In the genomic region with DNA sequence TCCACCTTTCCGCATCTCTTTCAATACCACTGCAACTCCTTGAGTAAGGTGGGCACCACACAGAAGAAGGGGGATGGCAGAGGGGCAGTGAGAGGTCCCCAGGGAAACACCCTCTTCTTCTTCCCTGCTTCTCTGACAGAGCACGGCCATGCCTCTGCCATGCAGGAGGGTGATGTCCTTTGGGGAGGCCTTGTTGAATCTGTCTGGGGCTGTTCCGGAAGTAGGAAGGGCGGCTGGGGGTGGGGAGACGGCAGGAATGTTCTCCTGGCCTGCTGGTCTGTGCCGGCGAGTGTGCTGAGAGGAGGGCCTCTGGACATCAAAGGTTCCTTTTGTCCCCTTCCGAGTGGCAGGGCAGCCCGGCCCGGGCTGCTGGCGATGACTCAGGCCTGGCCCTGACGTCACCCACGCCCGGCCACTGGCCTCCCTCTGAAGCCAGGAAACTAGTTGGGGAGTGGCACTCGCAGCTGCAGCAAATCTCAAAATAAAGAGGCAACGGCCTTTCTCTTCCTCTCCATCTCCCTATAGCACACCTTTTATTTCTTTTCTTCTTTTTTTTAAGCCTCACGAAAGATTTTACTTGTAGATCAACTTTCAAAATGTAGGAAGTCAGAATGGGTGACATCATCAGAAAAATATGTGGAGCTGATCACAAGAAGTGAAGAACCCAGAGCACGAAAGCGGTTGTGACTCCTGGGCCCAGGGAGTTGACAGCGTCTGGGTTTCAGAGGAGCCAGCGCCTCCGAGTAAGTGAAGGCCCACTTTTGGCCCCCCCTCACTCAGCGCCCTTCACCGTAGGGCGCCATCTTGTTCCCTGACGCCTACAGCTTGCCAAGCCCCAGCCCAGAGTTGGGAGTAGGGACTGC, we compare ENCODE assay signal across 8 cellular contexts. TPM values are rescaled to one million over a fixed set of nuclear protein-coding genes. Genes with fewer than 3 reads are reported as not detected.
DNase-seq lines count a peak whose midpoint lies in the region; ATAC-seq, FAIRE-seq and TF ChIP-seq lines count a peak whose summit lies in the region.

TSS of gene ZBTB38 (plus strand) at position 443 of the 863 bp plus-strand sequence. CDS start 73,885 bp downstream, outside the sequence.

- H3K27ac ChIP-seq in CD4-positive, CD25-positive, alpha-beta regulatory T cell (ENCODE audit: insufficient read depth, low read length, poor library complexity, severe bottlenecking) = no peak within 1 kb of the TSS
- no peak within 1 kb of the TSS for H3K27ac ChIP-seq in neural progenitor cell

- peaks cover 5% of the 10 kb centered on the region for H3F3A ChIP-seq in neural progenitor cell (ENCODE audit: low read depth)

- intact Hi-C loops in activated T-helper 1 cell treated with anti-CD3 and anti-CD28 coated beads, Interleukin-12 subunit alpha, Interleukin-12 subunit beta, Interleukin-2, Interleukin-4 antibody, amounts not matched to agents 30 ng/mL and 10 ng/mL and 1 ng/mL, durations not matched to agents 14 hours and 24 hours and 36 hours (cut with micrococcal nuclease) = no loop called here

- H3K9ac ChIP-seq in neural progenitor cell = no peak within 1 kb of the TSS

- H3K27me3 Mint-ChIP-seq in CD4-positive, CD25-positive, alpha-beta regulatory T cell = no peaks in the 10 kb centered on the region
- peaks cover 4% of the 10 kb centered on the region for H3K27me3 Mint-ChIP-seq in activated T-helper 1 cell treated with anti-CD3 and anti-CD28 coated beads, Interleukin-12 subunit alpha, Interleukin-12 subunit beta, Interleukin-2, Interleukin-4 antibody, amounts not matched to agents 30 ng/mL and 10 ng/mL and 1 ng/mL, durations not matched to agents 14 hours and 24 hours and 36 hours (ENCODE audit: insufficient read depth)
- no peaks in the 10 kb centered on the region for H3K27me3 Mint-ChIP-seq in neural progenitor cell (ENCODE audit: insufficient read depth, low read depth)

- H4K20me1 ChIP-seq in neural progenitor cell (ENCODE audit: low read depth) = no peaks in the 10 kb centered on the region

- no peaks in the 10 kb centered on the region for H3K9me3 ChIP-seq in CD4-positive, CD25-positive, alpha-beta regulatory T cell (ENCODE audit: control insufficient read depth in 2 of 2, low read length in 2 of 2)
- no peaks in the 10 kb centered on the region for H3K9me3 ChIP-seq in neural progenitor cell (ENCODE audit: low read depth)

- TF ChIP-seq CTCF in neural progenitor cell (IDR thresholded peaks at IDR 0.05) = no peak

- H3K79me2 ChIP-seq in neural progenitor cell (ENCODE audit: low read depth) = no peaks in the 10 kb centered on the region

- peak within 1 kb of the TSS; percentile 77 for H2AFZ ChIP-seq in neural progenitor cell (replicated peaks)

- no peak within 1 kb of the TSS for H3K4me3 Mint-ChIP-seq in CD4-positive, CD25-positive, alpha-beta regulatory T cell
- H3K4me3 Mint-ChIP-seq in activated T-helper 1 cell treated with anti-CD3 and anti-CD28 coated beads, Interleukin-12 subunit alpha, Interleukin-12 subunit beta, Interleukin-2, Interleukin-4 antibody, amounts not matched to agents 30 ng/mL and 10 ng/mL and 1 ng/mL, durations not matched to agents 14 hours and 24 hours and 36 hours = no peak within 1 kb of the TSS
- peak within 1 kb of the TSS; percentile 71 for H3K4me3 Mint-ChIP-seq in neural progenitor cell

- no peak for ATAC-seq in CD4-positive, CD25-positive, alpha-beta regulatory T cell (ENCODE audit: low read depth in 2 of 2)

- peaks cover 6 to 9% (median 7%) of the 10 kb centered on the region in 4 donors for H3K4me1 Mint-ChIP-seq in CD4-positive, CD25-positive, alpha-beta regulatory T cell
- H3K4me1 Mint-ChIP-seq in activated T-helper 1 cell treated with anti-CD3 and anti-CD28 coated beads, Interleukin-12 subunit alpha, Interleukin-12 subunit beta, Interleukin-2, Interleukin-4 antibody, amounts not matched to agents 30 ng/mL and 10 ng/mL and 1 ng/mL, durations not matched to agents 14 hours and 24 hours and 36 hours (ENCODE audit: low read depth) = peaks cover 21% of the 10 kb centered on the region
- H3K4me1 Mint-ChIP-seq in neural progenitor cell = peaks cover 55% of the 10 kb centered on the region

- H3K36me3 Mint-ChIP-seq in CD4-positive, CD25-positive, alpha-beta regulatory T cell = no peaks in the 10 kb centered on the region
- no peaks in the 10 kb centered on the region for H3K36me3 Mint-ChIP-seq in activated T-helper 1 cell treated with anti-CD3 and anti-CD28 coated beads, Interleukin-12 subunit alpha, Interleukin-12 subunit beta, Interleukin-2, Interleukin-4 antibody, amounts not matched to agents 30 ng/mL and 10 ng/mL and 1 ng/mL, durations not matched to agents 14 hours and 24 hours and 36 hours (ENCODE audit: low read depth)
- peaks cover 13% of the 10 kb centered on the region for H3K36me3 Mint-ChIP-seq in neural progenitor cell

- no peaks in the 10 kb centered on the region for H3K27me3 ChIP-seq in CD4-positive, CD25-positive, alpha-beta regulatory T cell (ENCODE audit: control insufficient read depth, insufficient read depth, low read length)
- H3K27me3 ChIP-seq in neural progenitor cell = no peaks in the 10 kb centered on the region

- no peaks in the 10 kb centered on the region for H3K36me3 ChIP-seq in CD4-positive, CD25-positive, alpha-beta regulatory T cell (ENCODE audit: control insufficient read depth, insufficient read depth, low read length)
- H3K36me3 ChIP-seq in neural progenitor cell = no peaks in the 10 kb centered on the region

- H3K27ac Mint-ChIP-seq in CD4-positive, CD25-positive, alpha-beta regulatory T cell = peak within 1 kb of the TSS in 2 of 3 donors; percentile 14 to 19
- no peak within 1 kb of the TSS for H3K27ac Mint-ChIP-seq in activated T-helper 1 cell treated with anti-CD3 and anti-CD28 coated beads, Interleukin-12 subunit alpha, Interleukin-12 subunit beta, Interleukin-2, Interleukin-4 antibody, amounts not matched to agents 30 ng/mL and 10 ng/mL and 1 ng/mL, durations not matched to agents 14 hours and 24 hours and 36 hours
- peak within 1 kb of the TSS; percentile 99 for H3K27ac Mint-ChIP-seq in neural progenitor cell

- H3K9me3 Mint-ChIP-seq in CD4-positive, CD25-positive, alpha-beta regulatory T cell = peaks cover 0 to 3% (median 0%) of the 10 kb centered on the region in 7 donors
- H3K9me3 Mint-ChIP-seq in activated T-helper 1 cell treated with anti-CD3 and anti-CD28 coated beads, Interleukin-12 subunit alpha, Interleukin-12 subunit beta, Interleukin-2, Interleukin-4 antibody, amounts not matched to agents 30 ng/mL and 10 ng/mL and 1 ng/mL, durations not matched to agents 14 hours and 24 hours and 36 hours = no peaks in the 10 kb centered on the region
- H3K9me3 Mint-ChIP-seq in neural progenitor cell = peaks cover 4% of the 10 kb centered on the region

- no peak for FAIRE-seq in GM19239 (lab: Jason Lieb, UNC)

- H3K4me3 ChIP-seq in CD4-positive, CD25-positive, alpha-beta regulatory T cell (ENCODE audit: low read depth, low read length) = no peak within 1 kb of the TSS
- H3K4me3 ChIP-seq in neural progenitor cell = no peak within 1 kb of the TSS

- no peak within 1 kb of the TSS for H3K4me2 ChIP-seq in neural progenitor cell

- no peak for DNase-seq in CD4-positive, CD25-positive, alpha-beta regulatory T cell
- DNase-seq in HT-29 (ENCODE audit: low spot score) (peak; percentile 97), glomerular visceral epithelial cell (ENCODE audit: extremely low spot score) (peak; percentile 97), neural progenitor cell (ENCODE audit: low spot score) (peak; percentile 90), GM19239 (ENCODE audit: insufficient read length, low spot score) (no peak), NCI-H1092 treated with DMSO at 0.1 percent for 48 hours (lab: John Stamatoyannopoulos, UW) (no peak)
- DNase-seq in activated T-helper 1 cell treated with anti-CD3 and anti-CD28 coated beads, Interleukin-12 subunit alpha, Interleukin-12 subunit beta, Interleukin-2, Interleukin-4 antibody, amounts not matched to agents 30 ng/mL and 10 ng/mL and 1 ng/mL, durations not matched to agents 14 hours and 24 hours and 36 hours (ENCODE audit: low spot score) = no peak
- no peak for DNase-seq in activated CD4-positive, CD25-positive, alpha-beta regulatory T cell treated with anti-CD3 and anti-CD28 coated beads, Interleukin-2, amount 50 U/mL, for 72 hours

- no peaks in the 10 kb centered on the region for H3K4me1 ChIP-seq in CD4-positive, CD25-positive, alpha-beta regulatory T cell (ENCODE audit: control insufficient read depth, insufficient read depth, low read length, poor library complexity, severe bottlenecking)
- H3K4me1 ChIP-seq in neural progenitor cell = peaks cover 4% of the 10 kb centered on the region

RNA-seq across cellular contexts. Expression of gene ZBTB38, which starts in this region (rescaled TPM):
- total RNA-seq in CD4-positive, CD25-positive, alpha-beta regulatory T cell = 75.7 TPM
- 100 to 1,000 TPM in 2 of 4 donors, 10 to 100 TPM in 2; 65.0 to 148 (median 116) TPM for polyA plus RNA-seq in CD4-positive, CD25-positive, alpha-beta regulatory T cell
- 22.9 and 23.1 TPM in 2 replicates for total RNA-seq in HT-29 (2014; rRNA removed; shearing (Covaris generic))
- total RNA-seq in activated T-helper 1 cell treated with anti-CD3 and anti-CD28 coated beads, Interleukin-12 subunit alpha, Interleukin-12 subunit beta, Interleukin-2, Interleukin-4 antibody, amounts not matched to agents 30 ng/mL and 10 ng/mL and 1 ng/mL, durations not matched to agents 14 hours and 24 hours and 36 hours = 20.0 and 21.0 TPM in 2 replicates
- total RNA-seq in neural progenitor cell (ENCODE audit: low replicate concordance) = 16.9 and 24.5 TPM in 2 replicates

Comparison
In these comparisons a context has a peak if more than half of its experiments do, and no peak if none do; other contexts are left out.
1. DNase-seq: peak in HT-29 (single experiment), glomerular visceral epithelial cell (single experiment) and neural progenitor cell (single experiment); none in CD4-positive, CD25-positive, alpha-beta regulatory T cell (0 of 3), activated T-helper 1 cell treated with anti-CD3 and anti-CD28 coated beads, Interleukin-12 subunit alpha, Interleukin-12 subunit beta, Interleukin-2, Interleukin-4 antibody, amounts not matched to agents 30 ng/mL and 10 ng/mL and 1 ng/mL, durations not matched to agents 14 hours and 24 hours and 36 hours (single experiment), GM19239 (single experiment), activated CD4-positive, CD25-positive, alpha-beta regulatory T cell treated with anti-CD3 and anti-CD28 coated beads, Interleukin-2, amount 50 U/mL, for 72 hours (single experiment) and NCI-H1092 treated with DMSO at 0.1 percent for 48 hours (single experiment).